Comparison of ENCODE assay signal across 20 cellular contexts in genomic region chr2:172997031-172997430, GRCh38.
DNase-seq lines count a peak whose midpoint lies in the region; ATAC-seq and TF ChIP-seq lines count a peak whose summit lies in the region.
"Had no signal": no experiment of that assay in that cellular context is flagged by ENCODE, and none has a peak within 500 bp of the region (broad histone marks: within the 10 kb centered on the region; RNA-seq: fewer than 3 reads in every experiment).

No MANE protein-coding gene starts in this region.

- H4K20me1 ChIP-seq in IMR-90 (ENCODE audit: insufficient read depth, low read length) (no peaks in the 10 kb centered on the region), Karpas-422 (ENCODE audit: insufficient read depth, low read depth, low read length) (no peaks in the 10 kb centered on the region)

- no peak for TF ChIP-seq POLR2A in IMR-90 (IDR thresholded peaks at IDR 0.05; ENCODE audit: low read depth, low read length)

- no peak overlapping the region for H3K56ac ChIP-seq in IMR-90 (ENCODE audit: extremely low read depth, insufficient read depth, low read length)

- H3K27me3 ChIP-seq in ACC112 (ENCODE audit: insufficient read depth, low read length): no peaks in the 10 kb centered on the region
- H3K27me3 ChIP-seq in IMR-90 (ENCODE audit: control insufficient read depth, insufficient read depth, low read length): no peaks in the 10 kb centered on the region
- peaks cover 2% of the 10 kb centered on the region; the same call in 1 of the 2 replicates for H3K27me3 ChIP-seq in Karpas-422 (ENCODE audit: low read length)
- H3K27me3 ChIP-seq: Peyer's patch had no signal

- H4K91ac ChIP-seq in IMR-90 (ENCODE audit: insufficient read depth, low read depth, low read length): peak overlapping the region; percentile 79

- peak overlapping the region; percentile 78 for H2AK5ac ChIP-seq in IMR-90 (ENCODE audit: low read depth, low read length)

- H3K18ac ChIP-seq in IMR-90 (ENCODE audit: low read depth, low read length): peak overlapping the region; percentile 34; the same call in 1 of the 2 replicates

- no peak for ATAC-seq in IMR-90 (ENCODE audit: low read depth)
- ATAC-seq in HG02763 (IDR thresholded peaks at IDR 0.05; ENCODE audit: unreplicated experiment): no peak
- no peak for ATAC-seq in HG03442 (IDR thresholded peaks at IDR 0.05; ENCODE audit: unreplicated experiment)

- H4K5ac ChIP-seq in IMR-90 (ENCODE audit: low read depth, low read length): peak overlapping the region; percentile 93

- H3K79me2 ChIP-seq in ACC112 (ENCODE audit: control insufficient read depth, insufficient read depth, low read length, unreplicated experiment): no peaks in the 10 kb centered on the region
- no peaks in the 10 kb centered on the region for H3K79me2 ChIP-seq in Karpas-422 (ENCODE audit: low read length)

- intact Hi-C loops in IMR-90 (cut with micrococcal nuclease): no loop called here

- H3K4ac ChIP-seq in IMR-90 (ENCODE audit: low read depth, low read length): peak overlapping the region; percentile 76

- H2AFZ ChIP-seq in ACC112 (ENCODE audit: low read length, unreplicated experiment) (peak overlapping the region; percentile 7), IMR-90 (replicated peaks; ENCODE audit: low read length, poor library complexity) (no peak overlapping the region), Karpas-422 (ENCODE audit: low read length) (no peak overlapping the region)

- in situ Hi-C loops in IMR-90 (cut with MboI; ENCODE audit: low sequenced_read_pairs): no loop called here
- in situ Hi-C loops in KBM-7 (cut with MboI; ENCODE audit: low pct_unique_long_range_greater_than_20kb, low sequenced_read_pairs): no loop called here

- dilution Hi-C loops in IMR-90 (cut with HindIII; ENCODE audit: low sequenced_read_pairs, unreplicated experiment): no loop called here

- no peak for TF ChIP-seq RAD21 in IMR-90 (IDR thresholded peaks at IDR 0.05; ENCODE audit: low read length)

- CTCF ChIA-PET in IMR-90 (lab: Yijun Ruan, JAX): no interaction called here

- no peak for TF ChIP-seq CTCF in IMR-90 (conservative IDR thresholded peaks at IDR 0.05; ENCODE audit: low read depth, low read length)

- H3K9me1 ChIP-seq in IMR-90 (ENCODE audit: insufficient read depth, low read length): peaks cover 14% of the 10 kb centered on the region; the same call in 1 of the 2 replicates

- peak overlapping the region; percentile 16 to 67; a peak in 2 of 4 replicates for H4K8ac ChIP-seq in IMR-90 (ENCODE audit: low read depth in 2 of 2, low read length in 2 of 2)

- H3K36me3 ChIP-seq in ACC112 (ENCODE audit: insufficient read depth, low read length) (no peaks in the 10 kb centered on the region), IMR-90 (ENCODE audit: control insufficient read depth, insufficient read depth, low read length) (no peaks in the 10 kb centered on the region), Karpas-422 (ENCODE audit: insufficient read depth, low read length) (no peaks in the 10 kb centered on the region)
- H3K36me3 ChIP-seq: Peyer's patch had no signal

- H2BK120ac ChIP-seq in IMR-90 (ENCODE audit: low read depth, low read length): peak overlapping the region; percentile 92

- WGBS in IMR-90 (ENCODE audit: extremely low coverage in 2 of 2, insufficient read length in 1 of 2), 2 experiments: 40% methylated on average over 1 of the region's 2 CpGs; no CpG with 5 or more reads in 1 of the 2 experiments

- H2BK20ac ChIP-seq in IMR-90 (ENCODE audit: low read depth, low read length): peak overlapping the region; percentile 74

- no peaks in the 10 kb centered on the region for H3K9me3 ChIP-seq in IMR-90 (ENCODE audit: control insufficient read depth, insufficient read depth, low read length)
- H3K9me3 ChIP-seq in Karpas-422 (ENCODE audit: low read length): no peaks in the 10 kb centered on the region
- H3K9me3 ChIP-seq: Peyer's patch had no signal

- peak overlapping the region; percentile 29; the same call in 1 of the 2 replicates for H3K23ac ChIP-seq in IMR-90 (ENCODE audit: low read depth, low read length)

- peak overlapping the region; percentile 93; the same call in 2 of the 3 replicates for H2BK15ac ChIP-seq in IMR-90 (ENCODE audit: low read depth, low read length)

- H2BK5ac ChIP-seq in IMR-90 (ENCODE audit: low read depth, low read length, poor library complexity, severe bottlenecking): peak overlapping the region; percentile 87

- no TSS peak for BruUV-seq in IMR-90 (replicated peaks; lab: Mats Ljungman, UMichigan)

- peak overlapping the region; percentile 93 for H3K14ac ChIP-seq in IMR-90 (replicated peaks; ENCODE audit: low read depth, low read length)

- H3K27ac ChIP-seq in ACC112 (ENCODE audit: low read depth, low read length) (peak overlapping the region; percentile 44; the same call in 1 of the 2 replicates), IMR-90 (ENCODE audit: insufficient read depth, low read length) (0 out of 2 replicates have a peak overlapping the region, but pooled peaks have one; percentile 1), angular gyrus (ENCODE audit: low read depth, low read length) (peak overlapping the region; percentile 62), Karpas-422 (ENCODE audit: low read length) (no peak overlapping the region)
- H3K27ac ChIP-seq: C4-2B, Peyer's patch had no signal

- H2AK9ac ChIP-seq in IMR-90 (replicated peaks; ENCODE audit: low read depth, low read length, poor library complexity): no peak overlapping the region

- peaks cover 21% of the 10 kb centered on the region for H3K4me1 ChIP-seq in ACC112 (ENCODE audit: control insufficient read depth, insufficient read depth, low read length, unreplicated experiment)
- peaks cover 25% of the 10 kb centered on the region for H3K4me1 ChIP-seq in IMR-90 (ENCODE audit: control insufficient read depth, insufficient read depth, low read length)
- H3K4me1 ChIP-seq in Karpas-422 (ENCODE audit: low read length): no peaks in the 10 kb centered on the region
- H3K4me1 ChIP-seq: Peyer's patch had no signal

- H3K9ac ChIP-seq in IMR-90 (ENCODE audit: low read depth, low read length): no peak overlapping the region
- H3K9ac ChIP-seq in Karpas-422 (ENCODE audit: low read length): no peak overlapping the region

- no peak overlapping the region for H3K4me3 ChIP-seq in ACC112 (ENCODE audit: low read depth, low read length)
- no peak overlapping the region for H3K4me3 ChIP-seq in IMR-90 (ENCODE audit: insufficient read depth, low read depth, low read length)
- no peak overlapping the region for H3K4me3 ChIP-seq in Karpas-422 (ENCODE audit: low read length)
- H3K4me3 ChIP-seq: Peyer's patch had no signal

- no peaks in the 10 kb centered on the region for H3K79me1 ChIP-seq in IMR-90 (ENCODE audit: low read depth in 1 of 2, low read length in 2 of 2)

- H3K4me2 ChIP-seq in IMR-90 (ENCODE audit: low read depth, low read length) (no peak overlapping the region), Karpas-422 (ENCODE audit: low read depth, low read length, poor library complexity, severe bottlenecking) (no peak overlapping the region)

- no peaks in the 10 kb centered on the region for H3K9me2 ChIP-seq in Karpas-422 (replicated peaks; ENCODE audit: insufficient read depth, low read length)

- POLR2A ChIA-PET in IMR-90 (lab: Charles Lee; ENCODE audit: unreplicated experiment): no interaction called here

- peak; percentile 25 for DNase-seq in IMR-90
- peak; percentile 59 for DNase-seq in myocyte (ENCODE audit: low read depth)
- DNase-seq in KBM-7: no peak
- no peak for DNase-seq in Karpas-422
- DNase-seq: DMS 273 treated with DMSO at 0.1 percent for 48 hours, H9, KG1, MM.1S, NCI-H1105 treated with DMSO at 0.1 percent for 48 hours, NCI-H1694 treated with DMSO at 0.1 percent for 48 hours, NCI-H2107, NCI-H2227 treated with DMSO at 0.1 percent for 48 hours, NCI-H524, Peyer's patch, SHP77 had no signal

TF ChIP-seq in IMR-90, 13 proteins besides CTCF, POLR2A, EP300 and RAD21:
- TF ChIP-seq MXI1 (IDR thresholded peaks at IDR 0.05; ENCODE audit: borderline replicate concordance, low read depth, low read length) (no peak), MAFK (IDR thresholded peaks at IDR 0.05; ENCODE audit: low read depth, low read length) (no peak), USF2 (IDR thresholded peaks at IDR 0.05; ENCODE audit: low read depth, low read length) (no peak), RCOR1 (IDR thresholded peaks at IDR 0.05; ENCODE audit: insufficient replicate concordance, low read length) (no peak), NFE2L2 (IDR thresholded peaks at IDR 0.05; ENCODE audit: low read depth, low read length) (no peak)

Comparison
In these comparisons a context has a peak if more than half of its experiments do, and no peak if none do; other contexts are left out.
1. DNase-seq: peak in IMR-90 (single experiment) and myocyte (single experiment); none in KBM-7 (single experiment) and Karpas-422 (single experiment).